In genomic region chr7:94313926-94314325, GRCh38 we compare ENCODE assay signal across 19 cellular contexts.
A peak's percentile ranks its signal among the peaks of the same experiment; 100 is the strongest.
DNase-seq lines count a peak whose midpoint lies in the region; ATAC-seq and TF ChIP-seq lines count a peak whose summit lies in the region.
"Had no signal": no experiment of that assay in that cellular context is flagged by ENCODE, and none has a peak within 500 bp of the region (broad histone marks: within the 10 kb centered on the region; RNA-seq: fewer than 3 reads in every experiment).

No MANE protein-coding gene starts in this region.

- no peaks in the 10 kb centered on the region; the same call in 1 of the 2 replicates for H3K79me2 ChIP-seq in SK-N-SH (ENCODE audit: insufficient read depth)

- H3K9me3 Mint-ChIP-seq in HFFc6: no peaks in the 10 kb centered on the region
- H3K9me3 Mint-ChIP-seq in activated CD4-positive, alpha-beta T cell treated with anti-CD3 and anti-CD28 coated beads for 36 hours (ENCODE audit: low read depth): no peaks in the 10 kb centered on the region

- peaks cover 25% of the 10 kb centered on the region for H3K4me1 Mint-ChIP-seq in HFFc6 (ENCODE audit: low read depth)
- no peaks in the 10 kb centered on the region for H3K4me1 Mint-ChIP-seq in activated CD4-positive, alpha-beta T cell treated with anti-CD3 and anti-CD28 coated beads for 36 hours
- H3K4me1 Mint-ChIP-seq: activated T-helper 17 cell treated with anti-CD3 and anti-CD28 coated beads, Interleukin-2, amount 50 U/mL, for 72 hours had no signal

- no peak for TF ChIP-seq RAD21 in SK-N-SH (IDR thresholded peaks at IDR 0.05; ENCODE audit: low read length)

- no peaks in the 10 kb centered on the region for H3K27me3 Mint-ChIP-seq in HFFc6 (ENCODE audit: insufficient read depth)
- peaks cover 7% of the 10 kb centered on the region for H3K27me3 Mint-ChIP-seq in activated CD4-positive, alpha-beta T cell treated with anti-CD3 and anti-CD28 coated beads for 36 hours

- no peaks in the 10 kb centered on the region for H3K9me3 ChIP-seq in SK-N-SH
- H3K9me3 ChIP-seq: gastrocnemius medialis, ovary, SJCRH30, testis had no signal

- peaks cover 39% of the 10 kb centered on the region for H3F3A ChIP-seq in SK-N-SH (replicated peaks; ENCODE audit: insufficient read depth)

- H3K27ac ChIP-seq in SK-N-SH (ENCODE audit: low read depth in 2 of 2, low read length in 1 of 2): peak overlapping the region; percentile 72 to 80
- H3K27ac ChIP-seq: gastrocnemius medialis, SJCRH30 had no signal

- WGBS in SK-N-SH (ENCODE audit: low lambda C conversion rate): 52% methylated on average over 2 of the region's 2 CpGs

- TF ChIP-seq CTCF in HFFc6 (IDR thresholded peaks at IDR 0.05) (no peak), SK-N-SH (IDR thresholded peaks at IDR 0.05) (no peak)

- H3K9me2 ChIP-seq in SK-N-SH: no peaks in the 10 kb centered on the region

- H2AFZ ChIP-seq in SK-N-SH (ENCODE audit: low read depth): no peak overlapping the region; the same call in 1 of the 2 replicates

- CTCF ChIA-PET in SK-N-SH (lab: Yijun Ruan, JAX): interaction anchor here (1.0 to 2.4 kb wide), 4 partner anchors 11 to 129 kb away, joined by 3 to 9 read pairs (median 4); no protein-coding TSS in a partner anchor
- CTCF ChIA-PET in activated CD4-positive, alpha-beta T cell treated with anti-CD3 and anti-CD28 coated beads for 36 hours (lab: Charles Lee): no interaction called here

- POLR2A ChIA-PET in SK-N-SH (lab: Yijun Ruan, JAX): no interaction called here
- POLR2A ChIA-PET in activated CD4-positive, alpha-beta T cell treated with anti-CD3 and anti-CD28 coated beads for 36 hours (lab: Charles Lee): no interaction called here

- peak overlapping the region; percentile 36; the same call in 1 of the 2 replicates for H3K9ac ChIP-seq in SK-N-SH

- H3K4me3 Mint-ChIP-seq in HFFc6: peak overlapping the region; percentile 50; the same call in 1 of the 2 replicates
- H3K4me3 Mint-ChIP-seq in activated CD4-positive, alpha-beta T cell treated with anti-CD3 and anti-CD28 coated beads for 36 hours: no peak overlapping the region
- H3K4me3 Mint-ChIP-seq: activated CD8-positive, alpha-beta T cell treated with anti-CD3 and anti-CD28 coated beads, Interleukin-2, amount 10 ng/mL, durations not matched to agents 7 days and 5 days; activated T-helper 17 cell treated with anti-CD3 and anti-CD28 coated beads, Interleukin-2, amount 50 U/mL, for 72 hours had no signal

- ATAC-seq in sciatic nerve: peak; percentile 38
- no peak for ATAC-seq in activated CD4-positive, alpha-beta T cell treated with anti-CD3 and anti-CD28 coated beads for 36 hours
- ATAC-seq: activated CD8-positive, alpha-beta T cell treated with anti-CD3 and anti-CD28 coated beads, Interleukin-2, amount 10 ng/mL, durations not matched to agents 7 days and 5 days; activated T-helper 17 cell treated with anti-CD3 and anti-CD28 coated beads, Interleukin-2, amount 50 U/mL, for 72 hours; gastrocnemius medialis had no signal

- H3K4me3 ChIP-seq in SK-N-SH (ENCODE audit: low read depth in 2 of 2, low read length in 1 of 2): no peak overlapping the region
- H3K4me3 ChIP-seq: gastrocnemius medialis, ovary, SJCRH30, testis had no signal

- DNase-seq in HFFc6: no peak
- DNase-seq in SK-N-SH: no peak
- peak; percentile 80 for DNase-seq in fibroblast of peridontal ligament (ENCODE audit: extremely low read depth)
- no peak for DNase-seq in sciatic nerve (ENCODE audit: low spot score)
- no peak for DNase-seq in activated CD4-positive, alpha-beta T cell treated with anti-CD3 and anti-CD28 coated beads for 36 hours
- no peak for DNase-seq in NCI-H748 treated with DMSO at 0.1 percent for 48 hours (lab: John Stamatoyannopoulos, UW)
- DNase-seq in activated CD4-positive, alpha-beta T cell treated with anti-CD3 and anti-CD28 coated beads for 48 hours: no peak
- DNase-seq: activated CD8-positive, alpha-beta T cell treated with anti-CD3 and anti-CD28 coated beads, Interleukin-2, amount 10 ng/mL, durations not matched to agents 7 days and 5 days; aorta; C1 segment of cervical spinal cord; DND-41; effector CD8-positive, alpha-beta T cell; gastrocnemius medialis; HCEC 1CT; NCI-H187 treated with DMSO at 0.1 percent for 48 hours; ovary; SJCRH30; testis had no signal

- H3K4me1 ChIP-seq in SK-N-SH (ENCODE audit: control insufficient read depth in 1 of 2, insufficient read depth in 2 of 2, low read depth in 1 of 2, low read length in 1 of 2): peaks cover 12 to 29% of the 10 kb centered on the region in 2 experiments
- H3K4me1 ChIP-seq: gastrocnemius medialis had no signal

- intact Hi-C loops in sciatic nerve (cut with DNase I): no loop called here
- intact Hi-C loops in activated CD4-positive, alpha-beta T cell treated with anti-CD3 and anti-CD28 coated beads for 36 hours (cut with DNase I, micrococcal nuclease): no loop called here

- H3K4me2 ChIP-seq in SK-N-SH: peak overlapping the region; percentile 45; the same call in 1 of the 2 replicates

- no peaks in the 10 kb centered on the region for H3K27me3 ChIP-seq in SK-N-SH (ENCODE audit: insufficient read depth)
- H3K27me3 ChIP-seq: gastrocnemius medialis, ovary, SJCRH30, testis had no signal

- peaks cover 0 to 4% of the 10 kb centered on the region in 2 experiments for H3K36me3 ChIP-seq in SK-N-SH (replicated peaks in 1 of 2; ENCODE audit: control insufficient read depth in 1 of 2, insufficient read depth in 2 of 2, low read length in 1 of 2)
- H3K36me3 ChIP-seq: gastrocnemius medialis, ovary, SJCRH30 had no signal

- H3K27ac Mint-ChIP-seq in HFFc6: peak overlapping the region; percentile 24; the same call in 1 of the 2 replicates
- no peak overlapping the region for H3K27ac Mint-ChIP-seq in activated CD4-positive, alpha-beta T cell treated with anti-CD3 and anti-CD28 coated beads for 36 hours
- H3K27ac Mint-ChIP-seq: activated CD8-positive, alpha-beta T cell treated with anti-CD3 and anti-CD28 coated beads, Interleukin-2, amount 10 ng/mL, durations not matched to agents 7 days and 5 days; activated T-helper 17 cell treated with anti-CD3 and anti-CD28 coated beads, Interleukin-2, amount 50 U/mL, for 72 hours had no signal

- peaks cover 2% of the 10 kb centered on the region; the same call in 1 of the 2 replicates for H3K36me3 Mint-ChIP-seq in HFFc6 (ENCODE audit: low read depth)
- H3K36me3 Mint-ChIP-seq in activated CD4-positive, alpha-beta T cell treated with anti-CD3 and anti-CD28 coated beads for 36 hours (ENCODE audit: low read depth): no peaks in the 10 kb centered on the region

- H4K20me1 ChIP-seq in SK-N-SH (ENCODE audit: insufficient read depth): no peaks in the 10 kb centered on the region

- TF ChIP-seq EP300 in SK-N-SH (IDR thresholded peaks at IDR 0.05; ENCODE audit: borderline replicate concordance in 1 of 2, low read depth in 1 of 2, low read length in 1 of 2): peak in 1 of 2 experiments; percentile 83; a peak in 2 of 4 replicates

TF ChIP-seq in SK-N-SH, 30 proteins besides CTCF, POLR2A, EP300 and RAD21 (continues in another document):
- peak; percentile 42; the same call in 1 of the 2 replicates for TF ChIP-seq POLR2AphosphoS5 (IDR thresholded peaks at IDR 0.05; ENCODE audit: low read depth, low read length)
- TF ChIP-seq FOXJ3 (CRISPR knock-in tag; IDR thresholded peaks at IDR 0.05): no peak
- peak; percentile 74 for TF ChIP-seq JUND (IDR thresholded peaks at IDR 0.05)
- no peak for TF ChIP-seq RCOR1 (IDR thresholded peaks at IDR 0.05; ENCODE audit: low read length)
- peak; percentile 71; the same call in 1 of the 2 replicates for TF ChIP-seq TEAD4 (IDR thresholded peaks at IDR 0.05; ENCODE audit: borderline replicate concordance, insufficient read depth)
- TF ChIP-seq TCF12 (IDR thresholded peaks at IDR 0.05): peak; percentile 88
- TF ChIP-seq NFIC (IDR thresholded peaks at IDR 0.05; ENCODE audit: borderline replicate concordance): peak; percentile 94
- TF ChIP-seq RXRA (IDR thresholded peaks at IDR 0.05; ENCODE audit: borderline replicate concordance, low read depth): 0 out of 2 replicates have a peak, but pooled peaks have one; percentile 51
- no peak for TF ChIP-seq GABPA (IDR thresholded peaks at IDR 0.05; ENCODE audit: low read depth)
- peak; percentile 21; the same call in 1 of the 2 replicates for TF ChIP-seq MEF2A (IDR thresholded peaks at IDR 0.05; ENCODE audit: borderline replicate concordance, low read depth)
- TF ChIP-seq, protein P1, sequence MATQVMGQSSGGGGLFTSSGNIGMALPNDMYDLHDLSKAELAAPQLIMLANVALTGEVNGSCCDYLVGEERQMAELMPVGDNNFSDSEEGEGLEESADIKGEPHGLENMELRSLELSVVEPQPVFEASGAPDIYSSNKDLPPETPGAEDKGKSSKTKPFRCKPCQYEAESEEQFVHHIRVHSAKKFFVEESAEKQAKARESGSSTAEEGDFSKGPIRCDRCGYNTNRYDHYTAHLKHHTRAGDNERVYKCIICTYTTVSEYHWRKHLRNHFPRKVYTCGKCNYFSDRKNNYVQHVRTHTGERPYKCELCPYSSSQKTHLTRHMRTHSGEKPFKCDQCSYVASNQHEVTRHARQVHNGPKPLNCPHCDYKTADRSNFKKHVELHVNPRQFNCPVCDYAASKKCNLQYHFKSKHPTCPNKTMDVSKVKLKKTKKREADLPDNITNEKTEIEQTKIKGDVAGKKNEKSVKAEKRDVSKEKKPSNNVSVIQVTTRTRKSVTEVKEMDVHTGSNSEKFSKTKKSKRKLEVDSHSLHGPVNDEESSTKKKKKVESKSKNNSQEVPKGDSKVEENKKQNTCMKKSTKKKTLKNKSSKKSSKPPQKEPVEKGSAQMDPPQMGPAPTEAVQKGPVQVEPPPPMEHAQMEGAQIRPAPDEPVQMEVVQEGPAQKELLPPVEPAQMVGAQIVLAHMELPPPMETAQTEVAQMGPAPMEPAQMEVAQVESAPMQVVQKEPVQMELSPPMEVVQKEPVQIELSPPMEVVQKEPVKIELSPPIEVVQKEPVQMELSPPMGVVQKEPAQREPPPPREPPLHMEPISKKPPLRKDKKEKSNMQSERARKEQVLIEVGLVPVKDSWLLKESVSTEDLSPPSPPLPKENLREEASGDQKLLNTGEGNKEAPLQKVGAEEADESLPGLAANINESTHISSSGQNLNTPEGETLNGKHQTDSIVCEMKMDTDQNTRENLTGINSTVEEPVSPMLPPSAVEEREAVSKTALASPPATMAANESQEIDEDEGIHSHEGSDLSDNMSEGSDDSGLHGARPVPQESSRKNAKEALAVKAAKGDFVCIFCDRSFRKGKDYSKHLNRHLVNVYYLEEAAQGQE (IDR thresholded peaks at IDR 0.05; ENCODE audit: low read depth, low read length): peak; percentile 14; the same call in 1 of the 2 replicates
- no peak for TF ChIP-seq RFX5 (IDR thresholded peaks at IDR 0.05; ENCODE audit: low read length)
- peak; percentile 74 for TF ChIP-seq FOSL2 (IDR thresholded peaks at IDR 0.05; ENCODE audit: borderline replicate concordance, low read depth)
